In genomic region chr14:33323979-33324378, GRCh38 we compare ENCODE assay signal across 20 cellular contexts.
"Had no signal": no experiment of that assay in that cellular context is flagged by ENCODE, and none has a peak within 500 bp of the region (broad histone marks: within the 10 kb centered on the region; RNA-seq: fewer than 3 reads in every experiment).

No MANE protein-coding gene starts in this region.

- H3K4me1 Mint-ChIP-seq: naive B cell; nephron; stimulated activated effector memory CD8-positive, alpha-beta T cell treated with anti-CD3 and anti-CD28 coated beads, Interleukin-12 subunit alpha, Interleukin-12 subunit beta, amount 100 ng/mL, for 72 hours had no signal

- H3K9me3 ChIP-seq: heart left ventricle, prostate gland, right lobe of liver, tibial artery, upper lobe of left lung, uterus had no signal

- H3K27ac ChIP-seq: dorsolateral prefrontal cortex, heart left ventricle, parathyroid adenoma, prostate gland, right lobe of liver, tibial artery, upper lobe of left lung, uterus had no signal

- H3K4me3 ChIP-seq: dorsolateral prefrontal cortex, heart left ventricle, prostate gland, right lobe of liver, tibial artery, upper lobe of left lung, uterus had no signal

- FAIRE-seq: endometrium, frontal cortex had no signal

- H3K36me3 ChIP-seq: heart left ventricle, prostate gland, right lobe of liver, tibial artery, upper lobe of left lung, uterus had no signal

- H3K4me3 Mint-ChIP-seq: naive B cell; nephron; stimulated activated effector memory CD8-positive, alpha-beta T cell treated with anti-CD3 and anti-CD28 coated beads, Interleukin-12 subunit alpha, Interleukin-12 subunit beta, amount 100 ng/mL, for 72 hours had no signal

- H3K79me2 ChIP-seq: parathyroid adenoma had no signal

- H3K36me3 Mint-ChIP-seq: naive B cell; stimulated activated effector memory CD8-positive, alpha-beta T cell treated with anti-CD3 and anti-CD28 coated beads, Interleukin-12 subunit alpha, Interleukin-12 subunit beta, amount 100 ng/mL, for 72 hours had no signal

- DNase-seq: dorsolateral prefrontal cortex; effector CD8-positive, alpha-beta T cell; heart left ventricle; hippocampal formation; left colon; mesendoderm; naive B cell; right lobe of liver; stimulated activated CD4-positive, alpha-beta T cell treated with anti-CD3 and anti-CD28 coated beads, Interleukin-4, amount 100 ng/mL, for 1 hour; stimulated activated CD8-positive, alpha-beta memory T cell treated with anti-CD3 and anti-CD28 coated beads, Interleukin-4, amount 100 ng/mL, for 48 hours; stimulated activated naive CD8-positive, alpha-beta T cell treated with anti-CD3 and anti-CD28 coated beads, Interleukin-15, Interleukin-2, amounts not matched to agents 100 U/mL and 50 U/mL, for 24 hours; tibial artery; upper lobe of left lung; uterus had no signal

- H2AFZ ChIP-seq: parathyroid adenoma had no signal

- H3K27ac Mint-ChIP-seq: naive B cell; nephron; stimulated activated effector memory CD8-positive, alpha-beta T cell treated with anti-CD3 and anti-CD28 coated beads, Interleukin-12 subunit alpha, Interleukin-12 subunit beta, amount 100 ng/mL, for 72 hours had no signal

- H3K4me1 ChIP-seq: heart left ventricle, parathyroid adenoma, prostate gland, right lobe of liver, tibial artery, upper lobe of left lung, uterus had no signal

- H3K9ac ChIP-seq: parathyroid adenoma had no signal

- H3K27me3 ChIP-seq: dorsolateral prefrontal cortex, heart left ventricle, right lobe of liver, tibial artery, upper lobe of left lung, uterus had no signal

- H3K27me3 Mint-ChIP-seq: naive B cell had no signal

- H3K9me3 Mint-ChIP-seq: nephron had no signal
